In the genomic region with DNA sequence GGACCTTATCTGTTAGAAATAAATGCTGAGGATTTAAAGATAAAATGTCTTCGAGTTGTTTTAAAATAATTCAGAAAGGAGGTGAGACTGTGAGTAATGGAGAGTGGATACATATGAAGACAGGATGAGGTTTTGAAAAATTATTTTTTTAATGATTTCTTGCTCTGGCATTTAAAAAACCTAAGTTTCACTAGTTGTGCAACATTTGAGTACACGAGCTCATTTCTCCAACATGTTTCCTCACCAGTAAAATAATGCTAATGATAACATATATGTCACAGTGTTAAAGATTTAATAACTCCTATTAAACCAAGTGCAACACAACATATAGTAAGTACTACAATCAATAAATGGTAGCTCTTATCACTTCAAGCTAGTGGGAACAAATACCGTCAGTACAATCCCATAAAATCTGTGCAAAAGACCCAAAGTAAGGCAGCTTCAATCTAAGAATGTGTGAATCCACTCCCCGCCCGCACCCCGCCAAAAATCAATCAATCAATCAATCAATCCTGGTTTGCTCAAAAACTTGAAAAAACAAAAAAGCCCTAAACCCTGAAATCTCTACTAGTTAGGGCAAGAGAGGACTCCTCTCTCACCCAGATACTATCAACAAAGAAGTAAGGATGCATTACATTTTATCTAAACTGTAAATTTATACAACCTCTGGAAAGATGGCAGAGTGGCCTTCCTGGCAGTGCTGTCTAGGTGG, we compare ENCODE assay signal across 8 cellular contexts. TPM values are rescaled to one million over a fixed set of nuclear protein-coding genes. Genes with fewer than 3 reads are reported as not detected.
A peak's percentile ranks its signal among the peaks of the same experiment; 100 is the strongest.
DNase-seq lines count a peak whose midpoint lies in the region; ATAC-seq and TF ChIP-seq lines count a peak whose summit lies in the region.

No MANE protein-coding gene starts in this region.

- peaks cover 38% of the 10 kb centered on the region for H3K36me3 ChIP-seq in HUES64 (ENCODE audit: insufficient read depth, low read length)
- H3K36me3 ChIP-seq in muscle layer of duodenum (ENCODE audit: control insufficient read depth in 1 of 2, insufficient read depth in 2 of 2, low read length in 2 of 2), result peaks cover 19 to 25% of the 10 kb centered on the region in 2 donors

- peaks cover 5% of the 10 kb centered on the region for H3K4me1 ChIP-seq in HUES64 (ENCODE audit: insufficient read depth, low read length)
- H3K4me1 ChIP-seq in muscle layer of duodenum (ENCODE audit: control insufficient read depth in 1 of 2, insufficient read depth in 2 of 2, low read length in 2 of 2), result peaks cover 4 to 27% of the 10 kb centered on the region in 2 donors

- peak overlapping the region; percentile 90 for H3K4me3 ChIP-seq in AG10803 (ENCODE audit: low read length)
- peak overlapping the region; percentile 84 for H3K4me3 ChIP-seq in HUES64 (ENCODE audit: low read length)
- H3K4me3 ChIP-seq in muscle layer of duodenum (ENCODE audit: low read depth in 1 of 2, low read length in 2 of 2), result peak overlapping the region; percentile 91 to 97

- no peaks in the 10 kb centered on the region for H3K9me3 Mint-ChIP-seq in chondrocyte (ENCODE audit: low read depth)

- TF ChIP-seq CTCF in AG10803 (conservative IDR thresholded peaks at IDR 0.05; ENCODE audit: low read length) (no peak), chondrocyte (IDR thresholded peaks at IDR 0.05) (no peak)

- peak overlapping the region; percentile 100 for H3K27ac Mint-ChIP-seq in chondrocyte (ENCODE audit: unreplicated experiment)

- 88% methylated on average over 5 of the region's 6 CpGs for WGBS in HUES64

- peaks cover 8% of the 10 kb centered on the region for H3K36me3 Mint-ChIP-seq in chondrocyte (ENCODE audit: low read depth)

- H3K27me3 ChIP-seq in HUES64 (ENCODE audit: insufficient read depth, low read length) (no peaks in the 10 kb centered on the region), muscle layer of duodenum (ENCODE audit: low read depth, low read length) (no peaks in the 10 kb centered on the region)

- H3K27ac ChIP-seq in HUES64 (ENCODE audit: low read depth, low read length) (no peak overlapping the region; the same call in 1 of the 2 replicates), muscle layer of duodenum (ENCODE audit: low read length) (peak overlapping the region; percentile 97)

- DNase-seq in AG10803 (ENCODE audit: low read depth), result peak; percentile 26
- DNase-seq in chondrocyte (ENCODE audit: low spot score), result no peak
- no peak for DNase-seq in DMS153 treated with DMSO at 0.1 percent for 48 hours (lab: John Stamatoyannopoulos, UW; ENCODE audit: unreplicated experiment)
- DNase-seq in medulla oblongata (ENCODE audit: extremely low spot score), result no peak
- DNase-seq in DMS 273 (lab: John Stamatoyannopoulos, UW; ENCODE audit: unreplicated experiment), result no peak

- no peaks in the 10 kb centered on the region for H3K27me3 Mint-ChIP-seq in chondrocyte (ENCODE audit: low read depth)

- peak overlapping the region; percentile 100 for H3K4me3 Mint-ChIP-seq in chondrocyte (ENCODE audit: unreplicated experiment)

- H3K9me3 ChIP-seq in HUES64 (ENCODE audit: insufficient read depth, low read depth, low read length) (no peaks in the 10 kb centered on the region), muscle layer of duodenum (ENCODE audit: control insufficient read depth in 1 of 2, low read length in 2 of 2) (no peaks in the 10 kb centered on the region)

- ATAC-seq in GM21360 (IDR thresholded peaks at IDR 0.05; ENCODE audit: unreplicated experiment), result no peak

- H3K4me1 Mint-ChIP-seq in chondrocyte (ENCODE audit: low read depth), result peaks cover 35% of the 10 kb centered on the region

- peak overlapping the region; percentile 94 for H3K9ac ChIP-seq in HUES64 (ENCODE audit: low read depth, low read length)

RNA-seq across cellular contexts. Expression of a gene that starts 1.3 kb away (rescaled TPM):
- 36.6 TPM for polyA plus RNA-seq in HUES64 (2013, experiment 1 of 2)
- 34.6 TPM for polyA plus RNA-seq in HUES64 (2013, experiment 2 of 2)
- total RNA-seq in chondrocyte, result 30.2 to 33.7 TPM (median 32.1 TPM) in 3 replicates

RNA-seq across cellular contexts. Expression of a gene that starts 2.7 kb away (rescaled TPM):
- 82.6 TPM for polyA plus RNA-seq in HUES64 (2013, experiment 1 of 2)
- polyA plus RNA-seq in HUES64 (2013, experiment 2 of 2), result 85.3 TPM
- total RNA-seq in chondrocyte, result 29.7 to 34.8 TPM (median 31.2 TPM) in 3 replicates
